In genomic region chr7:75521727-75522126, GRCh38 we compare ENCODE assay signal across 2 cellular contexts. TPM values are rescaled to one million over a fixed set of nuclear protein-coding genes. Genes with fewer than 3 reads are reported as not detected.
"Had no signal": no experiment of that assay in that cellular context is flagged by ENCODE, and none has a peak within 500 bp of the region (broad histone marks: within the 10 kb centered on the region; RNA-seq: fewer than 3 reads in every experiment).

No MANE protein-coding gene starts in this region.

RNA-seq across cellular contexts. Expression of gene SPDYE5, which starts 29.6 kb away (rescaled TPM):
- total RNA-seq: G401, GM12878 had no signal
